ENCODE assay signal across 1 cellular context in genomic region chr5:10366310-10367297, GRCh38.
TF ChIP-seq lines count a peak whose summit lies in the region.

No MANE protein-coding gene starts in this region.

TF ChIP-seq in K562, 482 proteins besides CTCF, POLR2A, EP300 and RAD21 (continued from another document):
- TF ChIP-seq CLOCK (CRISPR knock-in tag; IDR thresholded peaks at IDR 0.05; ENCODE audit: borderline replicate concordance) = no peak
- TF ChIP-seq ZNF395 (CRISPR knock-in tag; IDR thresholded peaks at IDR 0.05) = no peak
- TF ChIP-seq BACH1 (tag; IDR thresholded peaks at IDR 0.05) = no peak
- TF ChIP-seq ZNF121 (CRISPR knock-in tag; conservative IDR thresholded peaks at IDR 0.05) = no peak
- TF ChIP-seq ZNF586 (CRISPR knock-in tag; conservative IDR thresholded peaks at IDR 0.05) = no peak
